30 cellular contexts compared by ENCODE assay signal in the genomic region with DNA sequence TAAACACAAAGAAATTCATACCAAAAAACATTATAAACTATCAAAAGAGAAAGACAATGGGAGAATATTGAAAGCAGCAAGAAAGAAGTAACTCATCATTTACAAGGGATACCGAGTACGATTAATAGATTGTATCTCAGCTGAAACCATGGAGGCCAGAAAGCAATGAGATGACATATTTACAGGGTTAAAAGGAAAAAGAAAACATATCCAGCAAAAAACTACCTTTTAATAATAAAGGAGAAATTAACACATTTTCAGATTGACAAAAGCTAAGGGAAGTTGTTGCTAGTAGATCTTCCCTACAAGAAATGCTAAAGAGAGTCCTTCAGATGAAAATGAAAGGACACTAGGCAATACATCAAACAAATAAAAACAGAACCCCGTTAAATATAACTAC.
"Had no signal": no experiment of that assay in that cellular context is flagged by ENCODE, and none has a peak within 500 bp of the region (broad histone marks: within the 10 kb centered on the region; RNA-seq: fewer than 3 reads in every experiment).

No MANE protein-coding gene starts in this region.

- H3K27me3 ChIP-seq: ovary, right lobe of liver, sigmoid colon, suprapubic skin, testis, tibial artery, transverse colon, upper lobe of right lung, vagina had no signal

- H3K36me3 Mint-ChIP-seq: naive thymus-derived CD8-positive, alpha-beta T cell; natural killer cell treated with Interleukin-12 subunit alpha and Interleukin-12 subunit beta and Interleukin-15 and Interleukin-18, amount 100 ng/mL, for 72 hours; neural progenitor cell; stimulated activated effector memory CD8-positive, alpha-beta T cell treated with anti-CD3 and anti-CD28 coated beads, Interleukin-12 subunit alpha, Interleukin-12 subunit beta, amount 100 ng/mL, for 72 hours; type B pancreatic cell had no signal

- ATAC-seq: naive thymus-derived CD8-positive, alpha-beta T cell; natural killer cell treated with Interleukin-12 subunit alpha and Interleukin-12 subunit beta and Interleukin-15 and Interleukin-18, amount 100 ng/mL, for 72 hours; psoas muscle; right cardiac atrium; right lobe of liver; stimulated activated effector memory CD8-positive, alpha-beta T cell treated with anti-CD3 and anti-CD28 coated beads, Interleukin-12 subunit alpha, Interleukin-12 subunit beta, amount 100 ng/mL, for 72 hours; stimulated activated naive CD8-positive, alpha-beta T cell treated with anti-CD3 and anti-CD28 coated beads, Interleukin-15, amount 100 ng/mL, for 72 hours; stimulated activated naive CD8-positive, alpha-beta T cell treated with anti-CD3 and anti-CD28 coated beads, Interleukin-15, Interleukin-2, amounts not matched to agents 100 U/mL and 50 U/mL, for 24 hours; upper lobe of right lung had no signal

- H3K9me3 Mint-ChIP-seq: naive thymus-derived CD8-positive, alpha-beta T cell; natural killer cell treated with Interleukin-12 subunit alpha and Interleukin-12 subunit beta and Interleukin-15 and Interleukin-18, amount 100 ng/mL, for 72 hours; nephron progenitor cell; neural progenitor cell; stimulated activated effector memory CD8-positive, alpha-beta T cell treated with anti-CD3 and anti-CD28 coated beads, Interleukin-12 subunit alpha, Interleukin-12 subunit beta, amount 100 ng/mL, for 72 hours; stimulated activated naive CD8-positive, alpha-beta T cell treated with anti-CD3 and anti-CD28 coated beads, Interleukin-15, amount 100 ng/mL, for 72 hours; type B pancreatic cell had no signal

- H3K4me1 Mint-ChIP-seq: naive thymus-derived CD8-positive, alpha-beta T cell; nephron progenitor cell; neural progenitor cell; stimulated activated effector memory CD8-positive, alpha-beta T cell treated with anti-CD3 and anti-CD28 coated beads, Interleukin-12 subunit alpha, Interleukin-12 subunit beta, amount 100 ng/mL, for 72 hours; stimulated activated naive CD8-positive, alpha-beta T cell treated with anti-CD3 and anti-CD28 coated beads, Interleukin-15, amount 100 ng/mL, for 72 hours had no signal

- H3K4me1 ChIP-seq: neural progenitor cell, parathyroid adenoma, psoas muscle, right lobe of liver, sigmoid colon, suprapubic skin, testis, tibial artery, transverse colon, upper lobe of right lung, vagina had no signal

- H3K4me3 ChIP-seq: neural progenitor cell, ovary, psoas muscle, right lobe of liver, sigmoid colon, suprapubic skin, testis, tibial artery, transverse colon, upper lobe of right lung, vagina had no signal

- H3K27ac Mint-ChIP-seq: naive thymus-derived CD8-positive, alpha-beta T cell; natural killer cell treated with Interleukin-12 subunit alpha and Interleukin-12 subunit beta and Interleukin-15 and Interleukin-18, amount 100 ng/mL, for 72 hours; nephron progenitor cell; neural progenitor cell; progenitor cell of endocrine pancreas; stimulated activated effector memory CD8-positive, alpha-beta T cell treated with anti-CD3 and anti-CD28 coated beads, Interleukin-12 subunit alpha, Interleukin-12 subunit beta, amount 100 ng/mL, for 72 hours; stimulated activated naive CD8-positive, alpha-beta T cell treated with anti-CD3 and anti-CD28 coated beads, Interleukin-15, amount 100 ng/mL, for 72 hours; type B pancreatic cell had no signal

- H3K36me3 ChIP-seq: neural progenitor cell, ovary, right lobe of liver, sigmoid colon, suprapubic skin, tibial artery, transverse colon, upper lobe of right lung, vagina had no signal

- H3K27me3 Mint-ChIP-seq: natural killer cell treated with Interleukin-12 subunit alpha and Interleukin-12 subunit beta and Interleukin-15 and Interleukin-18, amount 100 ng/mL, for 72 hours; stimulated activated naive CD8-positive, alpha-beta T cell treated with anti-CD3 and anti-CD28 coated beads, Interleukin-15, amount 100 ng/mL, for 72 hours; type B pancreatic cell had no signal

- H3K27ac ChIP-seq: neural progenitor cell, ovary, parathyroid adenoma, psoas muscle, right lobe of liver, sigmoid colon, suprapubic skin, testis, tibial artery, transverse colon, upper lobe of right lung, vagina had no signal

- H3K4me3 Mint-ChIP-seq: naive thymus-derived CD8-positive, alpha-beta T cell; natural killer cell treated with Interleukin-12 subunit alpha and Interleukin-12 subunit beta and Interleukin-15 and Interleukin-18, amount 100 ng/mL, for 72 hours; nephron progenitor cell; neural progenitor cell; stimulated activated effector memory CD8-positive, alpha-beta T cell treated with anti-CD3 and anti-CD28 coated beads, Interleukin-12 subunit alpha, Interleukin-12 subunit beta, amount 100 ng/mL, for 72 hours; stimulated activated naive CD8-positive, alpha-beta T cell treated with anti-CD3 and anti-CD28 coated beads, Interleukin-15, amount 100 ng/mL, for 72 hours; type B pancreatic cell had no signal

- H3K9me3 ChIP-seq: ovary, psoas muscle, right lobe of liver, sigmoid colon, suprapubic skin, testis, tibial artery, transverse colon, upper lobe of right lung, vagina had no signal

- DNase-seq: naive thymus-derived CD8-positive, alpha-beta T cell; nephron progenitor cell; occipital lobe; ovary; posterior cingulate gyrus; psoas muscle; right cardiac atrium; right lobe of liver; sigmoid colon; small intestine; stimulated activated CD4-positive, alpha-beta T cell treated with anti-CD3 and anti-CD28 coated beads, Interleukin-15, amount 100 ng/mL, for 24 hours; stimulated activated CD4-positive, alpha-beta T cell treated with anti-CD3 and anti-CD28 coated beads, Interleukin-2, amount 100 ng/mL, for 24 hours; stimulated activated CD4-positive, alpha-beta T cell treated with anti-CD3 and anti-CD28 coated beads, Interleukin-2, amount 100 ng/mL, for 48 hours; stimulated activated CD4-positive, alpha-beta T cell treated with anti-CD3 and anti-CD28 coated beads, Interleukin-4, amount 100 ng/mL, for 24 hours; stimulated activated naive CD4-positive, alpha-beta T cell; stimulated activated naive CD8-positive, alpha-beta T cell treated with anti-CD3 and anti-CD28 coated beads, Interleukin-15, amount 100 ng/mL, for 72 hours; stimulated activated naive CD8-positive, alpha-beta T cell treated with anti-CD3 and anti-CD28 coated beads, Interleukin-15, Interleukin-2, amounts not matched to agents 100 U/mL and 50 U/mL, for 24 hours; substantia nigra; testis; tibial artery; transverse colon; upper lobe of right lung had no signal
